ENCODE assay signal across 8 cellular contexts in genomic region chr1:156193488-156194299, GRCh38. TPM values are rescaled to one million over a fixed set of nuclear protein-coding genes. Genes with fewer than 3 reads are reported as not detected.
DNase-seq lines count a peak whose midpoint lies in the region; ATAC-seq and TF ChIP-seq lines count a peak whose summit lies in the region.

Gene SLC25A44, plus strand, starts transcription at chr1:156194104. Its CDS starts 5,744 bp downstream, at chr1:156199848.

- peaks cover 23% of the 10 kb centered on the region for H3K36me3 Mint-ChIP-seq in activated naive CD8-positive, alpha-beta T cell treated with anti-CD3 and anti-CD28 coated beads, Interleukin-2, amount 10 ng/mL, durations not matched to agents 7 days and 5 days
- H3K36me3 Mint-ChIP-seq in glutamatergic neuron (ENCODE audit: unreplicated experiment): no peaks in the 10 kb centered on the region

- H3K4me1 ChIP-seq in osteoblast (ENCODE audit: insufficient read depth, low read length) (peaks cover 13% of the 10 kb centered on the region), thoracic aorta (ENCODE audit: control insufficient read depth in 1 of 2, low read depth in 2 of 2) (peaks cover 4 to 20% of the 10 kb centered on the region in 2 donors)

- peaks cover 42% of the 10 kb centered on the region for H3K4me1 Mint-ChIP-seq in activated naive CD8-positive, alpha-beta T cell treated with anti-CD3 and anti-CD28 coated beads, Interleukin-2, amount 10 ng/mL, durations not matched to agents 7 days and 5 days
- H3K4me1 Mint-ChIP-seq in glutamatergic neuron (ENCODE audit: low read depth, unreplicated experiment): peaks cover 16% of the 10 kb centered on the region

- H3K9ac ChIP-seq in SU-DHL-6 (ENCODE audit: low read length): peak within 1 kb of the TSS; percentile 87

- no peaks in the 10 kb centered on the region for H3K36me3 ChIP-seq in SU-DHL-6 (ENCODE audit: low read length)
- H3K36me3 ChIP-seq in osteoblast (ENCODE audit: insufficient read depth, low read length): peaks cover 17% of the 10 kb centered on the region
- H3K36me3 ChIP-seq in thoracic aorta: peaks cover 8% of the 10 kb centered on the region

- H2AFZ ChIP-seq in SU-DHL-6 (ENCODE audit: low read depth, low read length, severe bottlenecking) (peak within 1 kb of the TSS; percentile 78), osteoblast (ENCODE audit: low read length) (peak within 1 kb of the TSS; percentile 95)

- TF ChIP-seq CTCF in GM12872 (IDR thresholded peaks at IDR 0.05; ENCODE audit: insufficient read depth, low read depth, low read length): peak; percentile 54
- peak; percentile 9 for TF ChIP-seq CTCF in SU-DHL-6 (IDR thresholded peaks at IDR 0.05; ENCODE audit: insufficient read depth, low read length, poor library complexity, severe bottlenecking)
- peak; percentile 85 for TF ChIP-seq CTCF in glutamatergic neuron (IDR thresholded peaks at IDR 0.05; ENCODE audit: partially characterized antibody, unreplicated experiment)
- peak; percentile 41 for TF ChIP-seq CTCF in osteoblast (IDR thresholded peaks at IDR 0.05; ENCODE audit: extremely low read depth, low read depth, low read length)
- TF ChIP-seq CTCF in thoracic aorta (IDR thresholded peaks at IDR 0.05): peak; percentile 31

- H3K27ac Mint-ChIP-seq in activated naive CD8-positive, alpha-beta T cell treated with anti-CD3 and anti-CD28 coated beads, Interleukin-2, amount 10 ng/mL, durations not matched to agents 7 days and 5 days: peak within 1 kb of the TSS; percentile 86
- H3K27ac Mint-ChIP-seq in glutamatergic neuron (ENCODE audit: unreplicated experiment): peak within 1 kb of the TSS; percentile 84

- POLR2A ChIA-PET in activated naive CD8-positive, alpha-beta T cell treated with anti-CD3 and anti-CD28 coated beads, Interleukin-2, amount 10 ng/mL, durations not matched to agents 7 days and 5 days (lab: Charles Lee): interaction anchor here (0.5 to 2.6 kb wide), 19 partner anchors 11 to 89 kb away, joined by 3 to 45 read pairs (median 4); partner anchors contain the start of genes PMF1, SEMA4A and SMG5

- ATAC-seq in HG02678 (IDR thresholded peaks at IDR 0.05; ENCODE audit: unreplicated experiment) (peak; percentile 96), thoracic aorta (ENCODE audit: insufficient number of reproducible peaks, low FRiP score, low read depth) (peak; percentile 99)
- ATAC-seq in activated naive CD8-positive, alpha-beta T cell treated with anti-CD3 and anti-CD28 coated beads, Interleukin-2, amount 10 ng/mL, durations not matched to agents 7 days and 5 days (ENCODE audit: low read depth): peak; percentile 97

- peaks cover 11% of the 10 kb centered on the region for H3F3A ChIP-seq in SU-DHL-6 (ENCODE audit: insufficient read depth)

- H3K79me2 ChIP-seq in SU-DHL-6 (ENCODE audit: insufficient read depth, low read length) (peaks cover 47% of the 10 kb centered on the region), osteoblast (ENCODE audit: insufficient read depth, low read length) (peaks cover 47% of the 10 kb centered on the region)

- peak; percentile 99 for DNase-seq in NCI-H128 (lab: John Stamatoyannopoulos, UW; ENCODE audit: unreplicated experiment)
- peak; percentile 94 for DNase-seq in activated naive CD8-positive, alpha-beta T cell treated with anti-CD3 and anti-CD28 coated beads, Interleukin-2, amount 10 ng/mL, durations not matched to agents 7 days and 5 days
- peak; percentile 94 for DNase-seq in glutamatergic neuron
- peak; percentile 96 for DNase-seq in osteoblast (ENCODE audit: insufficient read length, low spot score, missing footprints)
- DNase-seq in thoracic aorta (ENCODE audit: low spot score): peak; percentile 83

- H4K20me1 ChIP-seq in SU-DHL-6 (ENCODE audit: low read depth, low read length) (no peaks in the 10 kb centered on the region), osteoblast (ENCODE audit: insufficient read depth, low read length) (peaks cover 31% of the 10 kb centered on the region)

- no peaks in the 10 kb centered on the region for H3K9me3 ChIP-seq in SU-DHL-6 (ENCODE audit: insufficient read depth, low read length)
- H3K9me3 ChIP-seq in osteoblast (ENCODE audit: low read depth, low read length): no peaks in the 10 kb centered on the region
- H3K9me3 ChIP-seq in thoracic aorta: no peaks in the 10 kb centered on the region

- H3K27me3 ChIP-seq in SU-DHL-6 (ENCODE audit: low read length): no peaks in the 10 kb centered on the region
- no peaks in the 10 kb centered on the region for H3K27me3 ChIP-seq in osteoblast (ENCODE audit: insufficient read depth, low read length)
- no peaks in the 10 kb centered on the region for H3K27me3 ChIP-seq in thoracic aorta (replicated peaks; ENCODE audit: insufficient read depth)

- peak within 1 kb of the TSS; percentile 65 for H3K4me2 ChIP-seq in SU-DHL-6 (ENCODE audit: low read depth, low read length, poor library complexity, severe bottlenecking)
- H3K4me2 ChIP-seq in osteoblast (ENCODE audit: insufficient read depth, low read length): peak within 1 kb of the TSS; percentile 99

- peak within 1 kb of the TSS; percentile 91 for H3K4me3 Mint-ChIP-seq in activated naive CD8-positive, alpha-beta T cell treated with anti-CD3 and anti-CD28 coated beads, Interleukin-2, amount 10 ng/mL, durations not matched to agents 7 days and 5 days
- peak within 1 kb of the TSS; percentile 99 for H3K4me3 Mint-ChIP-seq in glutamatergic neuron (ENCODE audit: unreplicated experiment)

- no peaks in the 10 kb centered on the region for H3K9me2 ChIP-seq in SU-DHL-6 (replicated peaks; ENCODE audit: insufficient read depth, low read length)

- H3K9me3 Mint-ChIP-seq in activated naive CD8-positive, alpha-beta T cell treated with anti-CD3 and anti-CD28 coated beads, Interleukin-2, amount 10 ng/mL, durations not matched to agents 7 days and 5 days: peaks cover 7% of the 10 kb centered on the region
- H3K9me3 Mint-ChIP-seq in glutamatergic neuron (ENCODE audit: unreplicated experiment): peaks cover 5% of the 10 kb centered on the region

- no peaks in the 10 kb centered on the region for H3K27me3 Mint-ChIP-seq in activated naive CD8-positive, alpha-beta T cell treated with anti-CD3 and anti-CD28 coated beads, Interleukin-2, amount 10 ng/mL, durations not matched to agents 7 days and 5 days
- peaks cover 4% of the 10 kb centered on the region for H3K27me3 Mint-ChIP-seq in glutamatergic neuron (ENCODE audit: unreplicated experiment)

- peak within 1 kb of the TSS; percentile 92 for H3K4me3 ChIP-seq in SU-DHL-6 (ENCODE audit: insufficient read depth, low read length, poor library complexity, severe bottlenecking)
- H3K4me3 ChIP-seq in osteoblast (ENCODE audit: insufficient read depth, low read length): peak within 1 kb of the TSS; percentile 96
- H3K4me3 ChIP-seq in thoracic aorta: peak within 1 kb of the TSS; percentile 79

- H3K27ac ChIP-seq in SU-DHL-6 (ENCODE audit: low read depth, low read length) (peak within 1 kb of the TSS; percentile 66), osteoblast (ENCODE audit: low read depth, low read length) (peak within 1 kb of the TSS; percentile 88), thoracic aorta (peak within 1 kb of the TSS; percentile 68 to 77)

RNA-seq across cellular contexts. Expression of gene SLC25A44, which starts in this region (rescaled TPM):
- total RNA-seq in activated naive CD8-positive, alpha-beta T cell treated with anti-CD3 and anti-CD28 coated beads, Interleukin-2, amount 10 ng/mL, durations not matched to agents 7 days and 5 days: 10 to 100 TPM; 30.9 to 35.3 TPM
- total RNA-seq in glutamatergic neuron (ENCODE audit: unreplicated experiment) (66.0 TPM), osteoblast (15.0 and 15.2 TPM in 2 replicates), thoracic aorta (10 to 100 TPM; 10.7 to 23.7 TPM)

Comparison
In these comparisons a context has a peak if more than half of its experiments do, and no peak if none do; other contexts are left out.
1. Peak in every context shown above with its lines: DNase-seq, ATAC-seq, H3K4me3 ChIP-seq and H3K27ac ChIP-seq.
2. CTCF ChIP-seq: peak in every context shown above with its lines; median percentile 85 in glutamatergic neuron; 54 in GM12872; 41 in osteoblast; 31 in thoracic aorta; 9 in SU-DHL-6.